Comparison of ENCODE assay signal across 9 cellular contexts in the genomic region with DNA sequence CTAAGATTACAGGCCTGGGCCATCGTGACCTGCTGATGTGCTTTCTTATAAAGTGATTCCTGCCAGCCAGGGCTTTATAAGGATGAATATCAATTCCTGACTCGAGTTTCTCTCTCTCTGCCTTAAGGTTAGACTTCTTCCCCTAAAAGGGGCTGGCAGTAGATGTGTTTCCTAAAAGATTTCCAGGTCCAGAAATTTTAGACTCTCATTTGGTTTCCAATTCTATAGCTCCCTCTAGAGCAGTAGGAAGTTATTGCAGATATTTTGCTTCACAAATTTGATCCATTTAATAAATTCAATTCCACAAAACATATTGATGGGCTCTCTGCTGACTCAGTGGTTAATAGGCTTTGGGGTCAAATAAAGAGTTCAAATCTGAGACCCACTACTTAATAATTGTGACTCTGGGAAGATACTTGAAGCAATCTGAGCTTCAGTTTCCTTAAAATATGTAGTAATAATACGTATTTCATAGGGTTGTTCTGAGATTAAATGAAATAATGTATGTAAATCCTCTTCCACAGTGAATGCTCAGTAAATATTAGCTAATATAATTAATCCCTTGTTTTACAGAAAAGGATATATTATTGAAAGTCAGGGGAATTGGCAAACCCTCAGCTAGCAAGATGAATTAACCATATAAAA. TPM values are rescaled to one million over a fixed set of nuclear protein-coding genes. Genes with fewer than 3 reads are reported as not detected.
A peak's percentile ranks its signal among the peaks of the same experiment; 100 is the strongest.
DNase-seq lines count a peak whose midpoint lies in the region; ATAC-seq, FAIRE-seq and TF ChIP-seq lines count a peak whose summit lies in the region.
"Had no signal": no experiment of that assay in that cellular context is flagged by ENCODE, and none has a peak within 500 bp of the region (broad histone marks: within the 10 kb centered on the region; RNA-seq: fewer than 3 reads in every experiment).

No MANE protein-coding gene starts in this region.

- H3K4me1 Mint-ChIP-seq in MCF 10A (ENCODE audit: insufficient read depth, unreplicated experiment), result peaks cover 7% of the 10 kb centered on the region

- H3K27me3 Mint-ChIP-seq in MCF 10A (ENCODE audit: insufficient read depth, unreplicated experiment), result no peaks in the 10 kb centered on the region

- no peaks in the 10 kb centered on the region for H3K9me3 ChIP-seq in BE2C

- TF ChIP-seq POLR2A in H54 (IDR thresholded peaks at IDR 0.05; ENCODE audit: low read depth, low read length), result no peak

- POLR2A ChIA-PET in MCF 10A (lab: Yijun Ruan, JAX), result interaction anchor here (0.8 to 5.0 kb wide), 8 partner anchors 9 to 155 kb away, joined by 3 to 63 read pairs (median 5); partner anchors contain the start of genes B2M, PATL2 and SPG11

- H3K4me3 Mint-ChIP-seq in MCF 10A (ENCODE audit: unreplicated experiment), result no peak overlapping the region

- TF ChIP-seq CTCF in BE2C (IDR thresholded peaks at IDR 0.05; ENCODE audit: low read depth, low read length), result peak; percentile 66
- TF ChIP-seq CTCF in MCF 10A (IDR thresholded peaks at IDR 0.05; ENCODE audit: unreplicated experiment), result peak; percentile 73

- H3K4me3 ChIP-seq in BE2C (ENCODE audit: low read depth, low read length), result no peak overlapping the region

- H3K27ac Mint-ChIP-seq in MCF 10A (ENCODE audit: low read depth, unreplicated experiment), result no peak overlapping the region

- DNase-seq in BE2C, result no peak
- peak; percentile 17 for DNase-seq in H54 (ENCODE audit: insufficient read length, low spot score)
- peak; percentile 60 for DNase-seq in NOMO-1 treated with DMSO at 0.1 percent for 48 hours (lab: John Stamatoyannopoulos, UW; ENCODE audit: unreplicated experiment)
- DNase-seq in MCF 10A (ENCODE audit: unreplicated experiment), result peak; percentile 69
- peak; percentile 22 for DNase-seq in kidney glomerular epithelial cell (lab: John Stamatoyannopoulos, UW)
- DNase-seq in urothelium cell line (ENCODE audit: low spot score), result peak; percentile 23
- DNase-seq in activated CD4-positive, alpha-beta T cell treated with anti-CD3 and anti-CD28 coated beads for 4 hours, result no peak

- FAIRE-seq in H54 (lab: Jason Lieb, UNC) (peak; percentile 82), urothelium cell line (lab: Jason Lieb, UNC) (no peak)

- no peaks in the 10 kb centered on the region for H3K36me3 Mint-ChIP-seq in MCF 10A (ENCODE audit: insufficient read depth, unreplicated experiment)

- no peaks in the 10 kb centered on the region for H3K27me3 ChIP-seq in BE2C

- H3K36me3 ChIP-seq in BE2C, result no peaks in the 10 kb centered on the region

- CTCF ChIA-PET in MCF 10A (lab: Yijun Ruan, JAX), result interaction anchor here (0.7 to 5.6 kb wide), 35 partner anchors 8 to 311 kb away, joined by 3 to 83 read pairs (median 4); partner anchors contain the start of genes B2M, CTDSPL2, PATL2 and SPG11

- no peaks in the 10 kb centered on the region for H3K9me3 Mint-ChIP-seq in MCF 10A (ENCODE audit: unreplicated experiment)

- intact Hi-C loops in MCF 10A (cut with micrococcal nuclease), result loop anchor here (1.0 to 5.0 kb wide), 4 partner anchors 25 to 160 kb away; partner anchors contain the start of gene SPG11

- no TSS peak for BruUV-seq in MCF 10A (replicated peaks; lab: Mats Ljungman, UMichigan)

- ATAC-seq in GM21576 (IDR thresholded peaks at IDR 0.05; ENCODE audit: unreplicated experiment), result no peak

- H3K4me1 ChIP-seq in BE2C, result no peaks in the 10 kb centered on the region; the same call in 1 of the 2 replicates

RNA-seq across cellular contexts. Expression of gene TRIM69, which starts 2.1 kb away (rescaled TPM):
- 19.9 TPM for polyA plus RNA-seq in BE2C (2012; ENCODE audit: insufficient read depth, insufficient read length, low read depth)
- 8.2 and 12.2 TPM in 2 replicates for total RNA-seq in MCF 10A (2022)

RNA-seq across cellular contexts. Expression of gene B2M, which starts 27.1 kb away (rescaled TPM):
- polyA plus RNA-seq in BE2C (2012; ENCODE audit: insufficient read depth, insufficient read length, low read depth), result 1,053 TPM
- 605 and 755 TPM in 2 replicates for total RNA-seq in MCF 10A (2022)

RNA-seq across cellular contexts. Expression of gene PATL2, which starts 27.3 kb away (rescaled TPM):
- not detected for polyA plus RNA-seq in BE2C (2012; ENCODE audit: insufficient read depth, insufficient read length, low read depth)
- 0.16 and 0.71 TPM in 2 replicates for total RNA-seq in MCF 10A (2022)
- polyA plus RNA-seq: neural cell had no signal

Comparison
In these comparisons a context has a peak if more than half of its experiments do, and no peak if none do; other contexts are left out.
1. DNase-seq: peak in H54 (single experiment), NOMO-1 treated with DMSO at 0.1 percent for 48 hours (single experiment), MCF 10A (single experiment), kidney glomerular epithelial cell (single experiment) and urothelium cell line (single experiment); none in BE2C (single experiment) and activated CD4-positive, alpha-beta T cell treated with anti-CD3 and anti-CD28 coated beads for 4 hours (0 of 2).